Comparison of ENCODE assay signal across 9 cellular contexts in the genomic region with DNA sequence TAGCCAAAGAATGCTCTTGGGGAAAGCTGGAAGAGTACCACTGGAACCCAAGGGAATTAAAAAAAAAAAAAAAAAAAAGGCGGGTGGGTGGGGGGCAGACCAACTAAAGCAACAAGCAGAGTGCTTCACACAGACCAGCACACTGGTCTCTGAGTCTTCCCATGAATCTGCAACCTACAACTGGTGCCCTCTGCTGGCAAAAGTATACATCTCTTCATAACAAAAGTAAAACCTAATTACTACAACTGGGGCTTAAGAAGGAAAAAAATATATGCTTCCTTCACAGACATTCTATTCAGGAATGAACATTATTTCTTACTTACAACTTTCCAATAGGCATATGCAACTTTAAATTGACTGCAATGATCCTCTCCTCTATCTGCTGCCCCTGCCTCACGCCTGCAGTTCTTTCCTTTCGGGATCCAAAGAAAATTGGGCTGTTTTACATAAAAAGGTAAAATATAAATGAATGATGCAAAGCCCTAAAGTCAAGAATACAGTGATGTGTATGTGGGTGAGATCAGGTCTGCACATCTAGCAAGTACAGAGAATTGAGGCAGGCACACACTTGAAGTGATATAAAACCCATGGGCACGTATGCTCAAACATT. TPM values are rescaled to one million over a fixed set of nuclear protein-coding genes. Genes with fewer than 3 reads are reported as not detected.
DNase-seq lines count a peak whose midpoint lies in the region; ATAC-seq and TF ChIP-seq lines count a peak whose summit lies in the region.
"Had no signal": no experiment of that assay in that cellular context is flagged by ENCODE, and none has a peak within 500 bp of the region (broad histone marks: within the 10 kb centered on the region; RNA-seq: fewer than 3 reads in every experiment).

No MANE protein-coding gene starts in this region.

- H3K4me3 ChIP-seq in LNCaP clone FGC (ENCODE audit: low read depth, low read length) = no peak overlapping the region

- intact Hi-C loops in head of caudate nucleus (cut with DNase I) = loop anchor here (5.0 kb wide), 1 partner anchor 116 kb away; no protein-coding TSS in a partner anchor
- intact Hi-C loops in posterior vena cava (cut with DNase I) = loop anchor here (1.0 to 2.0 kb wide), 3 partner anchors 82 to 114 kb away; no protein-coding TSS in a partner anchor

- no peaks in the 10 kb centered on the region for H3K9me3 Mint-ChIP-seq in progenitor cell of endocrine pancreas (ENCODE audit: low read depth)

- H3K27me3 Mint-ChIP-seq in progenitor cell of endocrine pancreas = no peaks in the 10 kb centered on the region

- H3K36me3 Mint-ChIP-seq in progenitor cell of endocrine pancreas (ENCODE audit: insufficient read depth) = no peaks in the 10 kb centered on the region

- peak; percentile 35 for DNase-seq in Caki2 (ENCODE audit: low read depth)
- peak; percentile 26 for DNase-seq in LNCaP clone FGC (ENCODE audit: low read depth)
- DNase-seq in RPMI7951 (ENCODE audit: low read depth) = peak; percentile 56
- DNase-seq in activated naive CD4-positive, alpha-beta T cell treated with anti-CD3 and anti-CD28 coated beads, Interleukin-2, amount 50 U/mL, for 16 hours = peak; percentile 55
- DNase-seq in head of caudate nucleus = peak in 35 of 42 donors; percentile 30 to 83 (median 56)
- peak; percentile 28 for DNase-seq in progenitor cell of endocrine pancreas (ENCODE audit: low spot score, unreplicated experiment)
- no peak for DNase-seq in posterior vena cava (ENCODE audit: low spot score)

- peaks cover 18% of the 10 kb centered on the region for H3K4me1 Mint-ChIP-seq in progenitor cell of endocrine pancreas (ENCODE audit: low read depth)

- no peak overlapping the region for H3K4me3 Mint-ChIP-seq in progenitor cell of endocrine pancreas (ENCODE audit: low read depth)
- H3K4me3 Mint-ChIP-seq: T-helper 1 cell treated with Interleukin-12 subunit alpha and Interleukin-12 subunit beta and Interleukin-4 antibody, amounts not matched to agents 30 μg/mL and 1 μg/mL, for 36 hours had no signal

- H3K27ac Mint-ChIP-seq in progenitor cell of endocrine pancreas = no peak overlapping the region
- H3K27ac Mint-ChIP-seq: T-helper 1 cell treated with Interleukin-12 subunit alpha and Interleukin-12 subunit beta and Interleukin-4 antibody, amounts not matched to agents 30 μg/mL and 1 μg/mL, for 36 hours had no signal

- peak; percentile 68 for ATAC-seq in GM21447 (IDR thresholded peaks at IDR 0.05; ENCODE audit: unreplicated experiment)

- TF ChIP-seq CTCF in LNCaP clone FGC (IDR thresholded peaks at IDR 0.05; ENCODE audit: control insufficient read depth, extremely low read depth, insufficient read depth) (peak; percentile 73), progenitor cell of endocrine pancreas (IDR thresholded peaks at IDR 0.05; ENCODE audit: unreplicated experiment) (peak; percentile 72)

- in situ Hi-C loops in Caki2 (cut with HindIII; ENCODE audit: low pct_unique_long_range_greater_than_20kb, low sequenced_read_pairs) = no loop called here

RNA-seq across cellular contexts. Expression of a gene that starts 7.2 kb away (rescaled TPM):
- total RNA-seq in Caki2 (2014; rRNA removed; shearing (Covaris generic); ENCODE audit: low replicate concordance) = not detected in 2 replicates
- 0.72 and 2.2 TPM in 2 replicates for total RNA-seq in RPMI7951 (2014; rRNA removed; shearing (Covaris generic))
- total RNA-seq in progenitor cell of endocrine pancreas (32.1 and 34.7 TPM in 2 replicates), posterior vena cava (10 to 100 TPM; 11.4 to 11.5 TPM)

RNA-seq across cellular contexts. Expression of a gene that starts 11.0 kb away (rescaled TPM):
- total RNA-seq in Caki2 (2014; rRNA removed; shearing (Covaris generic); ENCODE audit: low replicate concordance) = 50.5 and 51.7 TPM in 2 replicates
- 6.0 and 6.6 TPM in 2 replicates for total RNA-seq in RPMI7951 (2014; rRNA removed; shearing (Covaris generic))
- 81.0 and 82.6 TPM in 2 replicates for total RNA-seq in progenitor cell of endocrine pancreas
- total RNA-seq in posterior vena cava = 10 to 100 TPM; 23.5 to 24.2 TPM
